ENCODE assay signal across 8 cellular contexts in genomic region chr1:32742132-32742947, GRCh38. TPM values are rescaled to one million over a fixed set of nuclear protein-coding genes. Genes with fewer than 3 reads are reported as not detected.
DNase-seq lines count a peak whose midpoint lies in the region; ATAC-seq and TF ChIP-seq lines count a peak whose summit lies in the region.

No MANE protein-coding gene starts in this region.

- no peaks in the 10 kb centered on the region for H3K9me3 ChIP-seq in SK-N-SH
- H3K9me3 ChIP-seq in adrenal gland (replicated peaks in 1 of 3) = no peaks in the 10 kb centered on the region

- H3K79me2 ChIP-seq in SK-N-SH (ENCODE audit: insufficient read depth) = peaks cover 6% of the 10 kb centered on the region; the same call in 1 of the 2 replicates

- H3K27ac Mint-ChIP-seq in stimulated activated naive CD8-positive, alpha-beta T cell treated with anti-CD3 and anti-CD28 coated beads, Interleukin-15, amount 100 ng/mL, for 72 hours = no peak overlapping the region

- no peaks in the 10 kb centered on the region for H3K4me1 Mint-ChIP-seq in stimulated activated naive CD8-positive, alpha-beta T cell treated with anti-CD3 and anti-CD28 coated beads, Interleukin-15, amount 100 ng/mL, for 72 hours

- ATAC-seq in SK-N-SH treated with all-trans-retinoic acid at 6 μM for 48 hours = no peak
- ATAC-seq in stimulated activated naive CD8-positive, alpha-beta T cell treated with anti-CD3 and anti-CD28 coated beads, Interleukin-15, amount 100 ng/mL, for 72 hours = peak; percentile 5
- ATAC-seq in GM21515 (IDR thresholded peaks at IDR 0.05; ENCODE audit: unreplicated experiment) = no peak

- H3K27me3 Mint-ChIP-seq in stimulated activated naive CD8-positive, alpha-beta T cell treated with anti-CD3 and anti-CD28 coated beads, Interleukin-15, amount 100 ng/mL, for 72 hours = peaks cover 52% of the 10 kb centered on the region

- H4K20me1 ChIP-seq in SK-N-SH (ENCODE audit: insufficient read depth) = no peaks in the 10 kb centered on the region

- intact Hi-C loops in adrenal gland (cut with DNase I) = no loop called here

- TF ChIP-seq CTCF in SK-N-SH (IDR thresholded peaks at IDR 0.05) (no peak), adrenal gland (IDR thresholded peaks at IDR 0.05) (no peak)

- peak overlapping the region; percentile 63 to 72 for H3K4me3 Mint-ChIP-seq in stimulated activated naive CD8-positive, alpha-beta T cell treated with anti-CD3 and anti-CD28 coated beads, Interleukin-15, amount 100 ng/mL, for 72 hours

- no peaks in the 10 kb centered on the region for H3K36me3 ChIP-seq in SK-N-SH (replicated peaks in 1 of 2; ENCODE audit: control insufficient read depth in 1 of 2, insufficient read depth in 2 of 2, low read length in 1 of 2)
- H3K36me3 ChIP-seq in adrenal gland (replicated peaks in 1 of 2) = no peaks in the 10 kb centered on the region

- peaks cover 3% of the 10 kb centered on the region for H3F3A ChIP-seq in SK-N-SH (replicated peaks; ENCODE audit: insufficient read depth)

- no peak overlapping the region for H3K27ac ChIP-seq in SK-N-SH (ENCODE audit: low read depth in 2 of 2, low read length in 1 of 2)
- peak overlapping the region; percentile 70 to 94 (median 90) for H3K27ac ChIP-seq in adrenal gland

- H3K9ac ChIP-seq in SK-N-SH = peak overlapping the region; percentile 58

- no peaks in the 10 kb centered on the region for H3K27me3 ChIP-seq in SK-N-SH (ENCODE audit: insufficient read depth)
- no peaks in the 10 kb centered on the region for H3K27me3 ChIP-seq in adrenal gland

- no peaks in the 10 kb centered on the region for H3K9me2 ChIP-seq in SK-N-SH

- DNase-seq in SK-N-SH (peak; percentile 61), adrenal gland (peak in 4 of 7 donors; percentile 47 to 62 (median 57)), islet precursor cell (peak; percentile 70), Ammon's horn (ENCODE audit: low spot score) (no peak)
- DNase-seq in stimulated activated naive CD8-positive, alpha-beta T cell treated with anti-CD3 and anti-CD28 coated beads, Interleukin-15, amount 100 ng/mL, for 72 hours = no peak
- no peak for DNase-seq in NK-92 treated with Interleukin-12 subunit alpha and Interleukin-12 subunit beta, amount 100 ng/mL, for 24 hours (lab: John Stamatoyannopoulos, UW)

- CTCF ChIA-PET in SK-N-SH (lab: Yijun Ruan, JAX) = interaction anchor here (0.8 to 2.1 kb wide), 10 partner anchors 9 to 341 kb away, joined by 3 to 14 read pairs (median 4); no protein-coding TSS in a partner anchor

- no peak for TF ChIP-seq RAD21 in SK-N-SH (IDR thresholded peaks at IDR 0.05; ENCODE audit: low read length)

- peaks cover 0 to 23% of the 10 kb centered on the region in 2 experiments; a peak in 1 of 4 replicates for H3K4me1 ChIP-seq in SK-N-SH (ENCODE audit: control insufficient read depth in 1 of 2, insufficient read depth in 2 of 2, low read depth in 1 of 2, low read length in 1 of 2)
- peaks cover 23 to 30% of the 10 kb centered on the region in 2 donors for H3K4me1 ChIP-seq in adrenal gland (replicated peaks in 1 of 2)

- 58% methylated on average over 17 of the region's 32 CpGs for WGBS in SK-N-SH (ENCODE audit: low lambda C conversion rate)
- WGBS in adrenal gland, 4 donors = 8 to 63% (median 17%) methylated on average over 4 to 32 of the region's 32 CpGs

- no peak for TF ChIP-seq POLR2A in adrenal gland (IDR thresholded peaks at IDR 0.05)

- POLR2A ChIA-PET in SK-N-SH (lab: Yijun Ruan, JAX) = interaction anchor here (1.2 kb wide), 1 partner anchor 23 kb away, joined by 4 read pairs; no protein-coding TSS in a partner anchor

- H3K4me3 ChIP-seq in SK-N-SH (ENCODE audit: low read depth in 2 of 2, low read length in 1 of 2) (peak overlapping the region; percentile 64 to 66), adrenal gland (peak overlapping the region; percentile 12 to 98 (median 69))

- no peaks in the 10 kb centered on the region for H3K9me3 Mint-ChIP-seq in stimulated activated naive CD8-positive, alpha-beta T cell treated with anti-CD3 and anti-CD28 coated beads, Interleukin-15, amount 100 ng/mL, for 72 hours

- peak overlapping the region; percentile 95 for H3K4me2 ChIP-seq in SK-N-SH

- peak overlapping the region; percentile 59; the same call in 1 of the 2 replicates for H2AFZ ChIP-seq in SK-N-SH (ENCODE audit: low read depth)

- no peak for TF ChIP-seq EP300 in SK-N-SH (IDR thresholded peaks at IDR 0.05; ENCODE audit: borderline replicate concordance in 1 of 2, low read depth in 1 of 2, low read length in 1 of 2)

TF ChIP-seq in SK-N-SH, 30 proteins besides CTCF, POLR2A, EP300 and RAD21 (continues in another document):
- TF ChIP-seq JUND (IDR thresholded peaks at IDR 0.05) (no peak), USF1 (IDR thresholded peaks at IDR 0.05; ENCODE audit: borderline replicate concordance, low read depth) (no peak), NFIC (IDR thresholded peaks at IDR 0.05; ENCODE audit: borderline replicate concordance) (no peak), EZH2phosphoT487 (IDR thresholded peaks at IDR 0.05; ENCODE audit: borderline replicate concordance, low read depth) (no peak), CHD2 (IDR thresholded peaks at IDR 0.05; ENCODE audit: low read length, partially characterized antibody) (no peak), SMC3 (IDR thresholded peaks at IDR 0.05; ENCODE audit: low read depth, low read length) (no peak), NRF1 (IDR thresholded peaks at IDR 0.05; ENCODE audit: low read depth, low read length) (no peak), RXRA (IDR thresholded peaks at IDR 0.05; ENCODE audit: borderline replicate concordance, low read depth) (no peak), SIN3A (IDR thresholded peaks at IDR 0.05; ENCODE audit: borderline replicate concordance, low read depth, low read length) (no peak), USF2 (IDR thresholded peaks at IDR 0.05; ENCODE audit: borderline replicate concordance, low read depth, low read length) (no peak), YY1 (IDR thresholded peaks at IDR 0.05; ENCODE audit: low read depth) (no peak), ELF1 (IDR thresholded peaks at IDR 0.05) (no peak), TEAD4 (IDR thresholded peaks at IDR 0.05; ENCODE audit: borderline replicate concordance, insufficient read depth) (no peak), TAF1 (IDR thresholded peaks at IDR 0.05; ENCODE audit: borderline replicate concordance, low read depth, low read length) (no peak)

TF ChIP-seq in SK-N-SH treated with all-trans-retinoic acid at 6 μM for 48 hours, 23 proteins besides CTCF, POLR2A, EP300 and RAD21:
- no peak for TF ChIP-seq ZFP30 (CRISPR knock-in tag; IDR thresholded peaks at IDR 0.05)
- no peak for TF ChIP-seq TCF4 (CRISPR knock-in tag; IDR thresholded peaks at IDR 0.05; ENCODE audit: borderline replicate concordance)
- TF ChIP-seq OSR1 (CRISPR knock-in tag; IDR thresholded peaks at IDR 0.05) = no peak
- no peak for TF ChIP-seq POU6F1 (CRISPR knock-in tag; IDR thresholded peaks at IDR 0.05; ENCODE audit: borderline replicate concordance, low read depth)
- no peak for TF ChIP-seq ZNF8 (CRISPR knock-in tag; IDR thresholded peaks at IDR 0.05)
- no peak for TF ChIP-seq CREB5 (CRISPR knock-in tag; IDR thresholded peaks at IDR 0.05; ENCODE audit: low read depth)
- no peak for TF ChIP-seq ZFP3 (CRISPR knock-in tag; IDR thresholded peaks at IDR 0.05)
- TF ChIP-seq ZC3H10 (CRISPR knock-in tag; IDR thresholded peaks at IDR 0.05) = no peak
- TF ChIP-seq PATZ1 (CRISPR knock-in tag; IDR thresholded peaks at IDR 0.05; ENCODE audit: borderline replicate concordance) = no peak

RNA-seq across cellular contexts. Expression of gene SYNC, which starts 39.8 kb away (rescaled TPM):
- polyA plus RNA-seq in SK-N-SH (2012; rRNA removed) (25.6 and 32.0 TPM in 2 replicates), adrenal gland (10 to 100 TPM in 1 of 3 donors, 1 to 10 TPM in 2; 3.2 to 15.2 (median 5.8) TPM)
- 40.4 and 45.3 TPM in 2 replicates for polyA plus RNA-seq in SK-N-SH (2012; cell fraction: cytosol; rRNA removed)
- 26.0 and 30.2 TPM in 2 replicates for polyA plus RNA-seq in SK-N-SH (2012; cell fraction: nucleus; rRNA removed)
- 10 to 100 TPM in 4 of 8 donors, 1 to 10 TPM in 4; 5.6 to 35.4 (median 10.4) TPM for total RNA-seq in adrenal gland

Comparison
In these comparisons a context has a peak if more than half of its experiments do, and no peak if none do; other contexts are left out.
1. DNase-seq: peak in SK-N-SH (single experiment), adrenal gland (4 of 7) and islet precursor cell (single experiment); none in stimulated activated naive CD8-positive, alpha-beta T cell treated with anti-CD3 and anti-CD28 coated beads, Interleukin-15, amount 100 ng/mL, for 72 hours (0 of 2), NK-92 treated with Interleukin-12 subunit alpha and Interleukin-12 subunit beta, amount 100 ng/mL, for 24 hours (single experiment) and Ammon's horn (single experiment).
2. H3K27ac ChIP-seq: peak in adrenal gland (5 of 5); none in SK-N-SH (0 of 2).